19 cellular contexts compared by ENCODE assay signal in the genomic region with DNA sequence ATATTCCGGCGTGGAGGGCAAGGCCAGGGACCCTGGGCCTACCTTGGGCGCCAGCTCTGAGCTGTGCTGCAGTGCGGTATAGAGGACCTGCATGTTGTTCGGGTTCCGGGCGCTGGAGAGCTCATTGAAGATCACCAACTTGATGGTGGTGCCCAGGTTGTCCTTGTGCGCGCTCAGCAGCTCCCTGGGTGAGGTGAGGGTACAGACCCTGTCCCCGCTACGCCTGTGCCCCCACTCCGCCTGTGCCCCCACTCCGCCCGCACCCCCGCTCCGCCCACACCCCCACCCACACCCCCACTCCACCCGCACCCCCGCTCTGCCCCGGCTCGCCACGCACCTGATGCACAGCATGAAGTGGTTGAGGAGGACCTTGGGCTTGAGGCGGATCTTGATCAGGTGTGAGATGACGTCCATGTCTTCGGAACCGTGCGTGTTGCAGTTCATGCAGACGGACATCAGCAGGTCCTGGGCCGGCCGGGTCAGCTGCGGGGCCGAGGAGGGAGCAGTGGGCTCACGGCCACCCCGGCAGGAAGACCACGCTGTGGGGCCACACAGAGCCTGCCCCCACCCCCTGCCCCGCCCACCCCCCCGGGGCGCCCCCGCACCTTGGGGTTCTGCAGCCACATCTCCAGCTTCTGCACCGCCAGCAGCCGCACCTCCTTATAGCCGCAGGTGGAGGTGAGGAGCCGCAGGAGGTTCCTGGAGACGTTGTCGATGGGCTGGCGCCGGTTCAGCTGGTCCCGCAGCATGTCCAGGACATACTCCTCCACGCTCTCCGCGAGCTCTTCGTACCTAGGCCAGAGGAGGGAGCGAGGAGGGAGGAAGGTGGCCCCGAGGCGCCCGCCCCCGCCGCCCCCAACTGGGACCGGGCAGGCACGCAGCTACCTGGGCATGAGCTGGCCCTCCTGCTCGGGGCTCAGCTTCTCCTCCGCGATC. TPM values are rescaled to one million over a fixed set of nuclear protein-coding genes. Genes with fewer than 3 reads are reported as not detected.
DNase-seq lines count a peak whose midpoint lies in the region; ATAC-seq, FAIRE-seq and TF ChIP-seq lines count a peak whose summit lies in the region.
"Had no signal": no experiment of that assay in that cellular context is flagged by ENCODE, and none has a peak within 500 bp of the region (broad histone marks: within the 10 kb centered on the region; RNA-seq: fewer than 3 reads in every experiment).

No MANE protein-coding gene starts in this region.

- intact Hi-C loops in right cardiac atrium (cut with DNase I) (no loop called here), left ventricle myocardium superior (cut with micrococcal nuclease) (no loop called here), kidney (cut with DNase I) (no loop called here)

- H3K23ac ChIP-seq in H1 (ENCODE audit: insufficient read length): no peak overlapping the region

- no peak overlapping the region for H3K4me3 ChIP-seq in right cardiac atrium (ENCODE audit: low read length)
- H3K4me3 ChIP-seq in H1 (ENCODE audit: extremely low read depth in 1 of 4, insufficient read depth in 2 of 4, low read depth in 3 of 4, low read length in 4 of 4): no peak overlapping the region
- no peak overlapping the region for H3K4me3 ChIP-seq in kidney (ENCODE audit: low read length in 2 of 2)
- H3K4me3 ChIP-seq: BLaER1, GM23248 had no signal

- no peak overlapping the region for H2AK5ac ChIP-seq in H1 (ENCODE audit: low read depth, low read length)

- TF ChIP-seq POLR2A in H1 (IDR thresholded peaks at IDR 0.05; ENCODE audit: control extremely low read depth in 1 of 2, low read depth in 2 of 2, low read length in 2 of 2): no peak

- no peak overlapping the region for H3K4me2 ChIP-seq in H1 (ENCODE audit: insufficient read depth in 1 of 2, low read depth in 2 of 2, low read length in 2 of 2)
- H3K4me2 ChIP-seq: BLaER1 had no signal

- H3K27ac ChIP-seq in right cardiac atrium (ENCODE audit: low read length) (no peak overlapping the region), H1 (ENCODE audit: low read depth, low read length) (no peak overlapping the region), kidney (ENCODE audit: low read depth in 2 of 2, low read length in 2 of 2) (no peak overlapping the region), RWPE1 (no peak overlapping the region)
- H3K27ac ChIP-seq: BLaER1, C4-2B, GM23248 had no signal

- H3K9ac ChIP-seq in H1 (replicated peaks in 1 of 4; ENCODE audit: extremely low read depth in 1 of 4, low read depth in 3 of 4, low read length in 3 of 4) (no peak overlapping the region), kidney (ENCODE audit: low read length in 2 of 2) (no peak overlapping the region)
- H3K9ac ChIP-seq: BLaER1, GM23248 had no signal

- H2BK12ac ChIP-seq in H1 (ENCODE audit: low read depth, low read length): no peak overlapping the region

- H3K27me3 ChIP-seq in right cardiac atrium (ENCODE audit: control insufficient read depth, insufficient read depth) (no peaks in the 10 kb centered on the region), H1 (replicated peaks in 1 of 4; ENCODE audit: control insufficient read depth in 3 of 4, extremely low read depth in 1 of 4, insufficient read depth in 3 of 4, low read length in 3 of 4) (no peaks in the 10 kb centered on the region)
- H3K27me3 ChIP-seq: BLaER1 had no signal

- no peak overlapping the region for H2AFZ ChIP-seq in H1 (ENCODE audit: low read length)
- H2AFZ ChIP-seq: GM23248 had no signal

- no peak overlapping the region for H3K56ac ChIP-seq in H1 (replicated peaks; ENCODE audit: insufficient read length, low read depth, low read length)

- TF ChIP-seq CTCF in H1 (IDR thresholded peaks at IDR 0.05; ENCODE audit: control extremely low read depth in 1 of 3, insufficient read depth in 1 of 3, low read depth in 1 of 3, low read length in 3 of 3): no peak
- no peak for TF ChIP-seq CTCF in kidney (IDR thresholded peaks at IDR 0.05; ENCODE audit: borderline replicate concordance, extremely low read depth, insufficient read depth)
- no peak for TF ChIP-seq CTCF in RWPE1 (conservative IDR thresholded peaks at IDR 0.05; ENCODE audit: low read depth)

- no peak for TF ChIP-seq EP300 in H1 (IDR thresholded peaks at IDR 0.05; ENCODE audit: borderline replicate concordance in 1 of 2, low read depth in 2 of 2, low read length in 2 of 2)

- H4K5ac ChIP-seq in H1 (ENCODE audit: insufficient read length, low read depth, low read length): no peak overlapping the region

- DNase-seq in right cardiac atrium: peak in 2 of 3 donors; percentile 31 to 63
- no peak for DNase-seq in left ventricle myocardium superior
- no peak for DNase-seq in H1 (ENCODE audit: low read depth in 1 of 2, low spot score in 2 of 2)
- DNase-seq in kidney: peak; percentile 71
- no peak for DNase-seq in RWPE1 (ENCODE audit: low spot score)
- DNase-seq: Caco-2; CD4-positive, CD25-positive, alpha-beta regulatory T cell; CD8-positive, alpha-beta T cell; DMS153; DND-41; GM23248; H9 had no signal

- H2BK20ac ChIP-seq in H1 (ENCODE audit: low read length): no peak overlapping the region

- no peak overlapping the region for H2BK120ac ChIP-seq in H1 (replicated peaks; ENCODE audit: low read depth, low read length)

- H3K14ac ChIP-seq in H1 (ENCODE audit: insufficient read length): no peak overlapping the region

- WGBS in right cardiac atrium: 95% methylated on average over 62 of the region's 62 CpGs
- 97% methylated on average over 32 of the region's 62 CpGs; no CpG with 5 or more reads in 1 of the 2 experiments for WGBS in H1 (ENCODE audit: extremely low coverage in 1 of 2, insufficient coverage in 1 of 2, insufficient read length in 1 of 2, insufficient replicate concordance in 2 of 2, low coverage in 1 of 2, low lambda C conversion rate in 2 of 2, missing lambda C conversion rate in 1 of 2), 2 experiments

- 0 out of 2 replicates have a peak overlapping the region, but pooled peaks have one; percentile 25 for H4K8ac ChIP-seq in H1 (ENCODE audit: extremely low read depth, insufficient read depth, low read length)

- H4K91ac ChIP-seq in H1 (replicated peaks; ENCODE audit: insufficient read length, low read length): no peak overlapping the region

- CTCF ChIA-PET in H1 (lab: Charles Lee; ENCODE audit: partially characterized antibody): interaction anchor here (0.8 to 2.3 kb wide), 4 partner anchors 10 to 60 kb away, joined by 3 to 8 read pairs (median 4); no protein-coding TSS in a partner anchor
- CTCF ChIA-PET in RWPE1 (lab: Yijun Ruan, JAX): interaction anchor here (0.6 to 0.7 kb wide), 2 partner anchors 24 to 57 kb away, joined by 3 to 4 read pairs; a partner anchor contains a TSS

- H3K79me1 ChIP-seq in H1 (ENCODE audit: low read depth, low read length): peaks cover 14% of the 10 kb centered on the region; the same call in 1 of the 2 replicates

- H3K36me3 ChIP-seq in H1 (ENCODE audit: control insufficient read depth in 2 of 4, insufficient read depth in 4 of 4, low read length in 3 of 4): peaks cover 11 to 63% (median 43%) of the 10 kb centered on the region in 4 experiments; a peak in 7 of 8 replicates
- H3K36me3 ChIP-seq in kidney (ENCODE audit: control insufficient read depth in 1 of 2, insufficient read depth in 2 of 2, low read length in 2 of 2): peaks cover 5 to 17% of the 10 kb centered on the region in 2 donors

- H2BK15ac ChIP-seq in H1 (ENCODE audit: low read length): no peak overlapping the region

- no peaks in the 10 kb centered on the region for H3K9me3 ChIP-seq in right cardiac atrium (ENCODE audit: control insufficient read depth, low read length)
- H3K9me3 ChIP-seq in H1 (ENCODE audit: insufficient read depth in 2 of 2, low read depth in 1 of 2, low read length in 1 of 2): no peaks in the 10 kb centered on the region
- H3K9me3 ChIP-seq in kidney (ENCODE audit: control insufficient read depth in 1 of 2, low read length in 2 of 2): no peaks in the 10 kb centered on the region
- H3K9me3 ChIP-seq: BLaER1, Caco-2 had no signal

- no peak for ATAC-seq in right cardiac atrium
- ATAC-seq in left ventricle myocardium superior: no peak
- no peak for ATAC-seq in GM21723 (IDR thresholded peaks at IDR 0.05; ENCODE audit: unreplicated experiment)
- ATAC-seq: CD8-positive, alpha-beta T cell; HCT116 had no signal

- H3K4me1 ChIP-seq in right cardiac atrium (ENCODE audit: control insufficient read depth, insufficient read depth, low read length) (peaks cover 7% of the 10 kb centered on the region), H1 (replicated peaks in 1 of 4; ENCODE audit: control insufficient read depth in 3 of 4, insufficient read depth in 4 of 4, low read length in 3 of 4) (peaks cover 0 to 7% (median 3%) of the 10 kb centered on the region in 4 experiments; a peak in 4 of 7 replicates), kidney (ENCODE audit: control insufficient read depth in 1 of 2, insufficient read depth in 1 of 2, low read depth in 1 of 2, low read length in 2 of 2) (peaks cover 5 to 7% of the 10 kb centered on the region in 2 donors)

- no peak overlapping the region for H3K18ac ChIP-seq in H1 (ENCODE audit: extremely low read depth, low read length)

- no peak for FAIRE-seq in H1 (lab: Jason Lieb, UNC)
- no peak for FAIRE-seq in kidney (lab: Jason Lieb, UNC)
- FAIRE-seq: G401.6, GM12892 had no signal

- TF ChIP-seq RAD21 in H1 (IDR thresholded peaks at IDR 0.05 in 1 of 2, conservative IDR thresholded peaks at IDR 0.05 in 1 of 2; ENCODE audit: low read depth in 2 of 2, low read length in 2 of 2): no peak

- H4K20me1 ChIP-seq in H1 (replicated peaks in 1 of 2; ENCODE audit: control insufficient read depth in 1 of 2, insufficient read depth in 2 of 2, low read length in 2 of 2): peaks cover 15 to 26% of the 10 kb centered on the region in 2 experiments

- no peak overlapping the region for H2BK5ac ChIP-seq in H1 (ENCODE audit: low read depth, low read length)

- no peak overlapping the region for H3K4ac ChIP-seq in H1 (replicated peaks; ENCODE audit: insufficient read length, low read depth, low read length)

- H3K79me2 ChIP-seq in H1 (ENCODE audit: control insufficient read depth in 1 of 2, insufficient read depth in 2 of 2, low read length in 2 of 2): peaks cover 10 to 25% of the 10 kb centered on the region in 2 experiments; a peak in 3 of 4 replicates

- POLR2A ChIA-PET in H1 (lab: Charles Lee; ENCODE audit: partially characterized antibody): interaction anchor here (0.8 to 2.3 kb wide), 7 partner anchors 8 to 59 kb away, joined by 3 to 11 read pairs (median 4); no protein-coding TSS in a partner anchor
- POLR2A ChIA-PET in RWPE1 (lab: Yijun Ruan, JAX; ENCODE audit: low non-redundant PET): no interaction called here

- peaks cover 3% of the 10 kb centered on the region; the same call in 1 of the 2 replicates for H3K23me2 ChIP-seq in H1 (ENCODE audit: low read depth, low read length)

RNA-seq across cellular contexts. Expression of a gene that starts 5.6 kb away (rescaled TPM):
- total RNA-seq in right cardiac atrium (10 to 100 TPM; 30.6 to 48.3 (median 46.3) TPM), left ventricle myocardium superior (32.0 TPM), kidney (91.3 TPM)
- polyA plus RNA-seq in right cardiac atrium (39.0 TPM), H1 (2011; rRNA removed) (76.9 and 115 TPM in 2 replicates), kidney (ENCODE audit: insufficient read depth, low read depth, low replicate concordance) (62.8 TPM)
- total RNA-seq in H1 (2021; fragmentation: NEBNext Ultra II Directional; extraction: Animal tissue kit (Norgen Biotek cat#: 25700)): 104 and 116 TPM in 2 replicates
- 49.6 TPM for polyA plus RNA-seq in H1 (2011; cell fraction: cytosol; rRNA removed)
- 250 TPM for polyA plus RNA-seq in H1 (2011; cell fraction: nucleus; rRNA removed)
- polyA plus RNA-seq in H1 (2012, experiment 1 of 2): 41.9 to 92.6 TPM (median 87.4 TPM) in 4 replicates
- polyA plus RNA-seq in H1 (2012, experiment 2 of 2): 126 TPM
- 56.2 TPM for polyA plus RNA-seq in H1 (2013, experiment 1 of 2)
- polyA plus RNA-seq in H1 (2013, experiment 2 of 2): 50.8 TPM
- polyA minus RNA-seq in H1 (2011; rRNA and poly(A)+ RNA removed): 37.2 and 46.1 TPM in 2 replicates
- polyA minus RNA-seq in H1 (2011; cell fraction: cytosol; rRNA and poly(A)+ RNA removed): 61.9 TPM
- 96.2 TPM for polyA minus RNA-seq in H1 (2011; cell fraction: nucleus; rRNA and poly(A)+ RNA removed)

RNA-seq across cellular contexts. Expression of a gene that starts 31.9 kb away (rescaled TPM):
- total RNA-seq in right cardiac atrium (10 to 100 TPM; 43.6 to 69.3 (median 55.9) TPM), left ventricle myocardium superior (47.2 TPM), kidney (37.0 TPM)
- polyA plus RNA-seq in right cardiac atrium (73.8 TPM), H1 (2011; rRNA removed) (5.5 and 6.9 TPM in 2 replicates), kidney (ENCODE audit: insufficient read depth, low read depth, low replicate concordance) (12.9 TPM)
- 16.8 and 17.3 TPM in 2 replicates for total RNA-seq in H1 (2021; fragmentation: NEBNext Ultra II Directional; extraction: Animal tissue kit (Norgen Biotek cat#: 25700))
- 7.6 TPM for polyA plus RNA-seq in H1 (2011; cell fraction: cytosol; rRNA removed)
- polyA plus RNA-seq in H1 (2011; cell fraction: nucleus; rRNA removed): 27.0 TPM
- polyA plus RNA-seq in H1 (2012, experiment 1 of 2): 9.8 to 15.5 TPM (median 13.5 TPM) in 4 replicates
- polyA plus RNA-seq in H1 (2012, experiment 2 of 2): 8.5 TPM
- 7.6 TPM for polyA plus RNA-seq in H1 (2013, experiment 1 of 2)
- 7.8 TPM for polyA plus RNA-seq in H1 (2013, experiment 2 of 2)
- polyA minus RNA-seq in H1 (2011; rRNA and poly(A)+ RNA removed): 2.3 and 2.4 TPM in 2 replicates
- polyA minus RNA-seq in H1 (2011; cell fraction: cytosol; rRNA and poly(A)+ RNA removed): 8.1 TPM
- polyA minus RNA-seq in H1 (2011; cell fraction: nucleus; rRNA and poly(A)+ RNA removed): 7.7 TPM

RNA-seq across cellular contexts. Expression of a gene that starts 39.4 kb away (rescaled TPM):
- total RNA-seq in right cardiac atrium (10 to 100 TPM in 3 of 4 donors, 1 to 10 TPM in 1; 9.7 to 18.7 (median 13.4) TPM), left ventricle myocardium superior (9.4 TPM), kidney (53.4 TPM)
- polyA plus RNA-seq in right cardiac atrium (13.0 TPM), H1 (2011; rRNA removed) (5.3 and 7.4 TPM in 2 replicates), kidney (ENCODE audit: insufficient read depth, low read depth, low replicate concordance) (16.6 TPM)
- 7.7 and 8.5 TPM in 2 replicates for total RNA-seq in H1 (2021; fragmentation: NEBNext Ultra II Directional; extraction: Animal tissue kit (Norgen Biotek cat#: 25700))
- 7.2 TPM for polyA plus RNA-seq in H1 (2011; cell fraction: cytosol; rRNA removed)
- polyA plus RNA-seq in H1 (2011; cell fraction: nucleus; rRNA removed): 64.5 TPM
- polyA plus RNA-seq in H1 (2012, experiment 1 of 2): 4.7 to 12.0 TPM (median 11.0 TPM) in 4 replicates
- polyA plus RNA-seq in H1 (2012, experiment 2 of 2): 4.4 TPM
- 8.1 TPM for polyA plus RNA-seq in H1 (2013, experiment 1 of 2)
- polyA plus RNA-seq in H1 (2013, experiment 2 of 2): 6.8 TPM
- polyA minus RNA-seq in H1 (2011; rRNA and poly(A)+ RNA removed): 8.8 and 9.6 TPM in 2 replicates
- 5.7 TPM for polyA minus RNA-seq in H1 (2011; cell fraction: cytosol; rRNA and poly(A)+ RNA removed)
- polyA minus RNA-seq in H1 (2011; cell fraction: nucleus; rRNA and poly(A)+ RNA removed): 14.6 TPM

RNA-seq across cellular contexts. Expression of a gene that starts 57.4 kb away (rescaled TPM):
- under 1 TPM in 3 of 4 donors, not detected in 1; 0.26 to 0.62 (median 0.49) TPM for total RNA-seq in right cardiac atrium
- 0.38 TPM for polyA plus RNA-seq in right cardiac atrium
- 0.22 TPM for total RNA-seq in left ventricle myocardium superior
- total RNA-seq in H1 (2021; fragmentation: NEBNext Ultra II Directional; extraction: Animal tissue kit (Norgen Biotek cat#: 25700)): 1.5 and 1.8 TPM in 2 replicates
- 2.1 and 3.0 TPM in 2 replicates for polyA plus RNA-seq in H1 (2011; rRNA removed)
- 2.0 TPM for polyA plus RNA-seq in H1 (2011; cell fraction: cytosol; rRNA removed)
- 11.1 TPM for polyA plus RNA-seq in H1 (2011; cell fraction: nucleus; rRNA removed)
- polyA plus RNA-seq in H1 (2012, experiment 1 of 2): 1.0 to 1.7 TPM (median 1.3 TPM) in 4 replicates
- polyA plus RNA-seq in H1 (2012, experiment 2 of 2): 0.89 TPM
- 1.6 TPM for polyA plus RNA-seq in H1 (2013, experiment 1 of 2)
- 1.3 TPM for polyA plus RNA-seq in H1 (2013, experiment 2 of 2)
- 1.5 and 2.9 TPM in 2 replicates for polyA minus RNA-seq in H1 (2011; rRNA and poly(A)+ RNA removed)
- 2.5 TPM for polyA minus RNA-seq in H1 (2011; cell fraction: cytosol; rRNA and poly(A)+ RNA removed)
- polyA minus RNA-seq in H1 (2011; cell fraction: nucleus; rRNA and poly(A)+ RNA removed): 5.4 TPM
- 11.0 TPM for total RNA-seq in kidney
- 6.8 TPM for polyA plus RNA-seq in kidney (ENCODE audit: insufficient read depth, low read depth, low replicate concordance)
- total RNA-seq: A673; CD4-positive, CD25-positive, alpha-beta regulatory T cell; CD8-positive, alpha-beta T cell; GM23248 had no signal
- polyA plus RNA-seq: GM23248 had no signal

Comparison
In these comparisons a context has a peak if more than half of its experiments do, and no peak if none do; other contexts are left out.
1. DNase-seq: peak in right cardiac atrium (2 of 3) and kidney (single experiment); none in left ventricle myocardium superior (single experiment), H1 (0 of 2) and RWPE1 (single experiment).